In the genomic region with DNA sequence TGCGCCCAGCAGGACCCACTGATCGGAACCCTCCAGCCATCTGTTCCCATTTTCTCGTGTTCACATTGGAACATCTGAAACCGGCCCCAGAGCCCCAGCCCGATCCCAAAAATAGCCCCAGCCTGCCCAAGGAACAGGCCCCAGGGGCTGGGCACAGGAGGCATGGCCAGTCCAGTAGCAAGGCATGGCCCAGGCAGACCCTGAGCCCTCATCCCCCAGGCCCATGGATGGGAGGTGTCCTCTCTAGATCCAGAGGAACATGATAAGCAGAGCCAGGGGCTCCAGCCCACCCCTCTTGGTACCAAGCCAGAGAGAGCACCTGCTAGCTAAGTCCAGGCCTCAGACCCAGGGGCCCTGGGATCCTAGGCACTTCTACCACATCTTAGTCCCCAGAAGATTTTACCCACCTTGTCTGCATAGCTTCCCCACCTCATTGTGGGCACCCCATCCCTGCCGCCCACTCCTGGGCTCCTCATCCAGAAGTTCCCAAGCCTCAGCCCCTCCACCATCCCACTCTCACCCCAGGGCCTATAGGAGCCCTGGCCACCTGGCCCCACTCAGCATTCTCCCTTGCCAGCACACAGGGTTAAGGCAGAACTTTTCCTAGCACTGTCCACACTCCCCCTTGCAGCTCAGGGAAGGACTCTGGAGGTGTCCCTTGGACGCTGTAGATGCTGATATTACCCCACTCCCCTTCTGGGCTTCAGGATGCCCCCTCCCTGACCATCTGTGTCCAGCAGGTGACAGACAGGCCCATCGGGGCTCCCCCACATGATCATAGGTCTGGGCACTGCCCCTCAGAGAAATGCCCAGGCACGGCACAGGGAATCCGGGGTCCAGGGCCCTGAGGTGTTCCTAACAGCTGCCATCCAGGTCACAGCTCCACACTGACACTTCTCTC, we compare ENCODE assay signal across 8 cellular contexts. TPM values are rescaled to one million over a fixed set of nuclear protein-coding genes. Genes with fewer than 3 reads are reported as not detected.
A peak's percentile ranks its signal among the peaks of the same experiment; 100 is the strongest.
DNase-seq lines count a peak whose midpoint lies in the region; ATAC-seq and TF ChIP-seq lines count a peak whose summit lies in the region.

No MANE protein-coding gene starts in this region.

- H2BK12ac ChIP-seq in H9 (ENCODE audit: insufficient read length, low read depth, low read length), result peak overlapping the region; percentile 79

- H3K9ac ChIP-seq in H9 (ENCODE audit: extremely low read depth, insufficient read length, low read length), result no peak overlapping the region
- H3K9ac ChIP-seq in smooth muscle cell (ENCODE audit: low read depth), result peak overlapping the region; percentile 97

- H3K4me3 Mint-ChIP-seq in H9, result peak overlapping the region; percentile 61 to 74
- peak overlapping the region; percentile 93 for H3K4me3 Mint-ChIP-seq in activated naive CD8-positive, alpha-beta T cell

- H3F3A ChIP-seq in smooth muscle cell (ENCODE audit: low read depth), result peaks cover 52% of the 10 kb centered on the region

- H3K27ac Mint-ChIP-seq in H9, result peak overlapping the region; percentile 96 to 99 (median 98)
- H3K27ac Mint-ChIP-seq in activated naive CD8-positive, alpha-beta T cell, result peak overlapping the region; percentile 99

- no peak overlapping the region for H2BK20ac ChIP-seq in H9 (ENCODE audit: low read depth, low read length, poor library complexity, severe bottlenecking)

- 0 out of 2 replicates have a peak overlapping the region, but pooled peaks have one; percentile 20 for H3K4ac ChIP-seq in H9 (ENCODE audit: low read depth, low read length)

- peaks cover 5% of the 10 kb centered on the region for H3K79me1 ChIP-seq in H9 (ENCODE audit: insufficient read depth, low read depth, low read length, poor library complexity, severe bottlenecking)

- H2BK15ac ChIP-seq in H9 (ENCODE audit: low read depth, low read length), result no peak overlapping the region

- H2AFZ ChIP-seq in H9 (ENCODE audit: low read length) (no peak overlapping the region), hepatocyte (no peak overlapping the region), smooth muscle cell (ENCODE audit: low read depth) (no peak overlapping the region)

- no peak for ATAC-seq in GM21619 (IDR thresholded peaks at IDR 0.05; ENCODE audit: unreplicated experiment)

- H3K4me3 ChIP-seq in hepatocyte (no peak overlapping the region), smooth muscle cell (peak overlapping the region; percentile 14)

- H3K79me2 ChIP-seq in H9 (ENCODE audit: insufficient read depth, low read length) (peaks cover 10% of the 10 kb centered on the region; the same call in 1 of the 2 replicates), hepatocyte (peaks cover 82% of the 10 kb centered on the region), smooth muscle cell (ENCODE audit: low read depth) (peaks cover 49% of the 10 kb centered on the region)

- no peak overlapping the region for H3T11ph ChIP-seq in H9 (ENCODE audit: low read length)

- no peak for TF ChIP-seq CTCF in H9 (conservative IDR thresholded peaks at IDR 0.05)
- TF ChIP-seq CTCF in hepatocyte (IDR thresholded peaks at IDR 0.05; ENCODE audit: poor library complexity), result no peak
- TF ChIP-seq CTCF in smooth muscle cell (IDR thresholded peaks at IDR 0.05; ENCODE audit: borderline replicate concordance, insufficient read depth, poor library complexity, severe bottlenecking), result no peak

- peak overlapping the region; percentile 69 for H2AK5ac ChIP-seq in H9 (ENCODE audit: insufficient read length, low read length)

- H3K4me1 ChIP-seq in H9 (ENCODE audit: insufficient read depth, low read length), result peaks cover 33% of the 10 kb centered on the region
- H3K4me1 ChIP-seq in hepatocyte (ENCODE audit: insufficient read depth), result peaks cover 90% of the 10 kb centered on the region
- peaks cover 89% of the 10 kb centered on the region for H3K4me1 ChIP-seq in smooth muscle cell (ENCODE audit: low read depth)

- peak overlapping the region; percentile 54; the same call in 1 of the 2 replicates for H3K14ac ChIP-seq in H9 (ENCODE audit: insufficient read depth, low read length)

- no peak overlapping the region for H2BK5ac ChIP-seq in H9 (ENCODE audit: insufficient read length, low read length)

- H2BK120ac ChIP-seq in H9 (ENCODE audit: low read depth, low read length, poor library complexity, severe bottlenecking), result no peak overlapping the region

- H3K9me3 ChIP-seq in H9 (ENCODE audit: control insufficient read depth, low read depth, low read length) (no peaks in the 10 kb centered on the region), hepatocyte (ENCODE audit: low read depth) (no peaks in the 10 kb centered on the region), smooth muscle cell (replicated peaks; ENCODE audit: low read depth) (no peaks in the 10 kb centered on the region)

- H4K20me1 ChIP-seq in H9 (ENCODE audit: control insufficient read depth, insufficient read depth, insufficient read length), result no peaks in the 10 kb centered on the region
- H4K20me1 ChIP-seq in hepatocyte (ENCODE audit: insufficient read depth, poor library complexity, severe bottlenecking), result peaks cover 7% of the 10 kb centered on the region
- peaks cover 12% of the 10 kb centered on the region for H4K20me1 ChIP-seq in smooth muscle cell (ENCODE audit: low read depth)

- H3K56ac ChIP-seq in H9 (ENCODE audit: insufficient read length, low read depth, low read length), result no peak overlapping the region

- no peak overlapping the region for H3K23ac ChIP-seq in H9 (ENCODE audit: insufficient read length, low read depth, low read length)

- H3K18ac ChIP-seq in H9 (ENCODE audit: insufficient read length, low read depth, low read length), result peak overlapping the region; percentile 15

- WGBS in H9 (ENCODE audit: extremely low coverage, insufficient read length, low lambda C conversion rate), result no CpG with 5 or more reads among the region's 10 CpGs
- WGBS in hepatocyte (ENCODE audit: low lambda C conversion rate, missing lambda C conversion rate), result 65% methylated on average over 10 of the region's 10 CpGs
- 63% methylated on average over 10 of the region's 10 CpGs for WGBS in smooth muscle cell (ENCODE audit: low lambda C conversion rate)

- no peak for DNase-seq in H9
- DNase-seq in hepatocyte (ENCODE audit: low spot score), result no peak
- no peak for DNase-seq in smooth muscle cell (lab: John Stamatoyannopoulos, UW; ENCODE audit: unreplicated experiment)
- DNase-seq in NK-92 (lab: John Stamatoyannopoulos, UW; ENCODE audit: unreplicated experiment), result no peak
- no peak for DNase-seq in NCI-H1436 (lab: John Stamatoyannopoulos, UW)
- no peak for DNase-seq in HUDEP-2 (lab: John Stamatoyannopoulos, UW; ENCODE audit: unreplicated experiment in 76 of 76)

- H3K27me3 ChIP-seq in H9 (ENCODE audit: insufficient read depth, low read length), result no peaks in the 10 kb centered on the region
- no peaks in the 10 kb centered on the region for H3K27me3 ChIP-seq in hepatocyte
- H3K27me3 ChIP-seq in smooth muscle cell (ENCODE audit: low read depth), result no peaks in the 10 kb centered on the region

- no peaks in the 10 kb centered on the region for H3K9me2 ChIP-seq in hepatocyte (replicated peaks; ENCODE audit: insufficient read depth)

- H3K27ac ChIP-seq in H9 (ENCODE audit: insufficient read length, low read depth, low read length), result no peak overlapping the region
- peak overlapping the region; percentile 99 for H3K27ac ChIP-seq in hepatocyte
- peak overlapping the region; percentile 100 for H3K27ac ChIP-seq in smooth muscle cell (ENCODE audit: low read depth)

- no peak overlapping the region for H4K8ac ChIP-seq in H9 (replicated peaks; ENCODE audit: insufficient read length, low read depth, low read length)

- H3K36me3 Mint-ChIP-seq in H9 (ENCODE audit: insufficient read depth in 1 of 3, low read depth in 3 of 3), result peaks cover 0 to 12% (median 6%) of the 10 kb centered on the region in 3 experiments; a peak in 4 of 7 replicates
- H3K36me3 Mint-ChIP-seq in activated naive CD8-positive, alpha-beta T cell, result no peaks in the 10 kb centered on the region

- H3K4me2 ChIP-seq in H9 (ENCODE audit: insufficient read depth, insufficient read length, low read length), result peak overlapping the region; percentile 29
- peak overlapping the region; percentile 94 for H3K4me2 ChIP-seq in hepatocyte
- peak overlapping the region; percentile 91 for H3K4me2 ChIP-seq in smooth muscle cell

- no peaks in the 10 kb centered on the region for H3K27me3 Mint-ChIP-seq in H9 (ENCODE audit: low read depth)
- no peaks in the 10 kb centered on the region for H3K27me3 Mint-ChIP-seq in activated naive CD8-positive, alpha-beta T cell

- H3K36me3 ChIP-seq in hepatocyte (replicated peaks; ENCODE audit: insufficient read depth, low read depth) (no peaks in the 10 kb centered on the region), smooth muscle cell (ENCODE audit: low read depth) (no peaks in the 10 kb centered on the region)

- H3K9me3 Mint-ChIP-seq in H9, result no peaks in the 10 kb centered on the region; a peak in 2 of 5 replicates
- no peaks in the 10 kb centered on the region for H3K9me3 Mint-ChIP-seq in activated naive CD8-positive, alpha-beta T cell (ENCODE audit: low read depth)

- H3K23me2 ChIP-seq in H9 (ENCODE audit: insufficient read length, low read depth, low read length, poor library complexity, severe bottlenecking), result peaks cover 22% of the 10 kb centered on the region

- H3K4me1 Mint-ChIP-seq in H9, result peaks cover 86 to 94% of the 10 kb centered on the region in 2 experiments
- H3K4me1 Mint-ChIP-seq in activated naive CD8-positive, alpha-beta T cell (ENCODE audit: low read depth), result peaks cover 93% of the 10 kb centered on the region

- H4K5ac ChIP-seq in H9 (ENCODE audit: insufficient read length, low read depth, low read length), result no peak overlapping the region

- H4K91ac ChIP-seq in H9 (ENCODE audit: insufficient read length, low read depth, low read length), result peak overlapping the region; percentile 47

RNA-seq across cellular contexts. Expression of gene BCL9L, which starts 9.5 kb away (rescaled TPM):
- total RNA-seq in H9 (2021) (74.9 and 78.4 TPM in 2 replicates), hepatocyte (7.8 and 25.3 TPM in 2 replicates), smooth muscle cell (10.5 and 10.8 TPM in 2 replicates)
- polyA plus RNA-seq in hepatocyte (18.0 and 18.1 TPM in 2 replicates), smooth muscle cell (11.4 and 19.0 TPM in 2 replicates)

RNA-seq across cellular contexts. Expression of gene CXCR5, which starts 32.5 kb away (rescaled TPM):
- total RNA-seq in H9 (2021), result 0.07 and 0.11 TPM in 2 replicates
- total RNA-seq in hepatocyte, result not detected in 2 replicates
- polyA plus RNA-seq in hepatocyte, result 0.11 and 0.29 TPM in 2 replicates
- total RNA-seq in smooth muscle cell, result not detected in 2 replicates
- polyA plus RNA-seq in smooth muscle cell, result 1.6 TPM in 1 of 2 replicates, not detected in the other

RNA-seq across cellular contexts. Expression of gene UPK2, which starts 39.9 kb away (rescaled TPM):
- total RNA-seq in H9 (2021) (0.24 and 0.33 TPM in 2 replicates), hepatocyte (2.2 and 3.6 TPM in 2 replicates), smooth muscle cell (not detected in 2 replicates)
- polyA plus RNA-seq in hepatocyte (55.3 and 101 TPM in 2 replicates), smooth muscle cell (1.4 and 2.5 TPM in 2 replicates)

RNA-seq across cellular contexts. Expression of gene FOXR1, which starts 55.4 kb away (rescaled TPM):
- not detected in 2 replicates for total RNA-seq in H9 (2021)
- total RNA-seq in hepatocyte, result not detected in 2 replicates
- 0.41 TPM in 1 of 2 replicates, not detected in the other for polyA plus RNA-seq in hepatocyte
- total RNA-seq in smooth muscle cell, result not detected in 2 replicates
- not detected in 2 replicates for polyA plus RNA-seq in smooth muscle cell

Comparison
In these comparisons a context has a peak if more than half of its experiments do, and no peak if none do; other contexts are left out.
1. H3K4me2 ChIP-seq: peak in every context shown above with its lines; median percentile 94 in hepatocyte; 91 in smooth muscle cell; 29 in H9.